ENCODE assay signal across 1 cellular context in genomic region chr3:43287514-43287913, GRCh38.
TF ChIP-seq lines count a peak whose summit lies in the region.

No MANE protein-coding gene starts in this region.

TF ChIP-seq in WTC11, 78 proteins besides CTCF, POLR2A, EP300 and RAD21 (continued from another document):
- TF ChIP-seq STAT6 (CRISPR knock-in tag; conservative IDR thresholded peaks at IDR 0.05; ENCODE audit: low read depth) (no peak), OVOL2 (CRISPR knock-in tag; IDR thresholded peaks at IDR 0.05; ENCODE audit: borderline replicate concordance) (no peak), E2F4 (CRISPR knock-in tag; IDR thresholded peaks at IDR 0.05; ENCODE audit: borderline replicate concordance, low read depth) (no peak)
